In the genomic region with DNA sequence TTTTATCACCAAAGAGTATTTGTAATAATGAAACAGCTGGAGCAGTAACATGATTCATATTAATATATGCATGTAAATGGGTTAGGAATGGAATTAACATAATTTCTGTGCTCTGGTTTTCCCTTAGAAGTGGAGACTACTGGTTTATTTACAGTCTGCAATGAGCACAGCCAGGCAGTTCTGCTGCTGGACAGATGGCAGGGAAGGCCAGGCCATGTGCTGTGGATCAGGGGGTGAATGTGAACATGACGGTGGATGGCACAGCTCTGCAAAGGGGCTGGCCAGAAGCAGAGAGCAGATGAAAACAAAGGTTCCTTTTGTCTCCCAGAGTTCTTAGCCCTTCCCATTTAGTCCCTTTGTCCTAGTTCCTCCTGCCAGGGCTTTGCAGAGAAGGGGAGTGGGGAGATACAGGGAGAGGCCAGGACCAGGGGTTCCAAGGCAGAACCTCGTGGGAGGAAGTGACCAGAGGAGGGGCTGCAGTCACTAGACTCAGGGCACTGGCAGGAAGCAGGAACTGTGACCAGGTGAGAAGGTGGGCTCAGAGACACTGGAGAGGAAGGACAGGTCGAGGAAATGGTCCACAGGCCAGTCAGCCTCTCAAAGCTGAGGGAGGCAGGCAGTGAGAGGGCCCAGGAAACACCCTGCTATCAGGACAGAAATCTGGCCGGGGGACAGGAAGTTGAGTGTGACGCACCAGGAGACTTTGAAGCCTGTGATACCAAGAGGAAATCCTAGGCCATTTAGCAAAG, we compare ENCODE assay signal across 9 cellular contexts.
DNase-seq lines count a peak whose midpoint lies in the region; ATAC-seq and TF ChIP-seq lines count a peak whose summit lies in the region.
"Had no signal": no experiment of that assay in that cellular context is flagged by ENCODE, and none has a peak within 500 bp of the region (broad histone marks: within the 10 kb centered on the region; RNA-seq: fewer than 3 reads in every experiment).

No MANE protein-coding gene starts in this region.

- H3K4me1 ChIP-seq in breast epithelium: no peaks in the 10 kb centered on the region
- H3K4me1 ChIP-seq in Caco-2: no peaks in the 10 kb centered on the region

- H3K27me3 Mint-ChIP-seq in MCF 10A (ENCODE audit: insufficient read depth, unreplicated experiment): no peaks in the 10 kb centered on the region
- no peaks in the 10 kb centered on the region for H3K27me3 Mint-ChIP-seq in Caco-2 (ENCODE audit: insufficient read depth, unreplicated experiment)

- H3K36me3 ChIP-seq in breast epithelium: no peaks in the 10 kb centered on the region
- no peaks in the 10 kb centered on the region for H3K36me3 ChIP-seq in Caco-2 (ENCODE audit: control insufficient read depth, insufficient read depth, low read length)

- DNase-seq in breast epithelium (ENCODE audit: low spot score in 2 of 2): peak in 1 of 2 donors; percentile 32
- no peak for DNase-seq in MCF 10A (ENCODE audit: unreplicated experiment)
- peak; percentile 16 for DNase-seq in SW480 (ENCODE audit: low spot score)
- peak; percentile 79 to 95 for DNase-seq in hippocampal formation (lab: John Stamatoyannopoulos, UW)
- DNase-seq in superior temporal gyrus (ENCODE audit: extremely low spot score): peak; percentile 91
- no peak for DNase-seq in glomerular visceral epithelial cell (ENCODE audit: extremely low spot score)
- no peak for DNase-seq in Caco-2
- DNase-seq: CD8-positive, alpha-beta T cell had no signal

- no peaks in the 10 kb centered on the region for H3K9me3 Mint-ChIP-seq in MCF 10A (ENCODE audit: unreplicated experiment)
- H3K9me3 Mint-ChIP-seq in Caco-2 (ENCODE audit: unreplicated experiment): no peaks in the 10 kb centered on the region
- H3K9me3 Mint-ChIP-seq: CD8-positive, alpha-beta T cell had no signal

- H3K4me1 Mint-ChIP-seq in MCF 10A (ENCODE audit: insufficient read depth, unreplicated experiment) (peaks cover 10% of the 10 kb centered on the region), Caco-2 (ENCODE audit: low read depth, unreplicated experiment) (no peaks in the 10 kb centered on the region)

- H3K4me3 Mint-ChIP-seq in MCF 10A (ENCODE audit: unreplicated experiment) (no peak overlapping the region), Caco-2 (ENCODE audit: unreplicated experiment) (no peak overlapping the region)
- H3K4me3 Mint-ChIP-seq: CD8-positive, alpha-beta T cell had no signal

- intact Hi-C loops in breast epithelium (cut with DNase I; ENCODE audit: low total_unique reads): no loop called here
- intact Hi-C loops in MCF 10A (cut with micrococcal nuclease): no loop called here
- intact Hi-C loops in Caco-2 (cut with micrococcal nuclease; ENCODE audit: unreplicated experiment): no loop called here

- no TSS peak for BruUV-seq in MCF 10A (replicated peaks; lab: Mats Ljungman, UMichigan)
- no TSS peak for BruUV-seq in Caco-2 (replicated peaks; lab: Mats Ljungman, UMichigan)

- CTCF ChIA-PET in MCF 10A (lab: Yijun Ruan, JAX): interaction anchor here (1.5 kb wide), 1 partner anchor 13 kb away, joined by 6 read pairs; no protein-coding TSS in a partner anchor
- CTCF ChIA-PET in Caco-2 (lab: Charles Lee): no interaction called here

- H3K9me3 ChIP-seq in breast epithelium (no peaks in the 10 kb centered on the region), Caco-2 (no peaks in the 10 kb centered on the region)

- no peak overlapping the region for H3K4me3 ChIP-seq in breast epithelium
- no peak overlapping the region for H3K4me3 ChIP-seq in Caco-2 (ENCODE audit: low read depth, low read length)

- no peaks in the 10 kb centered on the region for H3K36me3 Mint-ChIP-seq in MCF 10A (ENCODE audit: insufficient read depth, unreplicated experiment)
- H3K36me3 Mint-ChIP-seq in Caco-2 (ENCODE audit: insufficient read depth, unreplicated experiment): no peaks in the 10 kb centered on the region
- H3K36me3 Mint-ChIP-seq: CD8-positive, alpha-beta T cell had no signal

- TF ChIP-seq POLR2A in breast epithelium (IDR thresholded peaks at IDR 0.05): no peak

- ATAC-seq in HG03097 (IDR thresholded peaks at IDR 0.05; ENCODE audit: low FRiP score, unreplicated experiment): no peak
- ATAC-seq: CD8-positive, alpha-beta T cell had no signal

- POLR2A ChIA-PET in MCF 10A (lab: Yijun Ruan, JAX): interaction anchor here (0.7 to 2.0 kb wide), 3 partner anchors 9 to 63 kb away, joined by 3 to 6 read pairs (median 3); no protein-coding TSS in a partner anchor
- POLR2A ChIA-PET in Caco-2 (lab: Charles Lee): no interaction called here

- TF ChIP-seq CTCF in breast epithelium (IDR thresholded peaks at IDR 0.05): no peak
- TF ChIP-seq CTCF in MCF 10A (IDR thresholded peaks at IDR 0.05; ENCODE audit: unreplicated experiment): no peak
- TF ChIP-seq CTCF in Caco-2 (IDR thresholded peaks at IDR 0.05; ENCODE audit: insufficient read depth in 1 of 2, low read depth in 1 of 2, low read length in 1 of 2, severe bottlenecking in 1 of 2, unreplicated experiment in 1 of 2): no peak

- H3K27me3 ChIP-seq in breast epithelium (no peaks in the 10 kb centered on the region), Caco-2 (replicated peaks; ENCODE audit: control insufficient read depth, insufficient read depth, low read length) (no peaks in the 10 kb centered on the region)

- H3K27ac ChIP-seq in breast epithelium: peak overlapping the region; percentile 53 to 68

- no peak overlapping the region for H3K27ac Mint-ChIP-seq in MCF 10A (ENCODE audit: low read depth, unreplicated experiment)
- no peak overlapping the region for H3K27ac Mint-ChIP-seq in Caco-2 (ENCODE audit: unreplicated experiment)
- H3K27ac Mint-ChIP-seq: CD8-positive, alpha-beta T cell had no signal

Comparison
In these comparisons a context has a peak if more than half of its experiments do, and no peak if none do; other contexts are left out.
1. DNase-seq: peak in SW480 (single experiment), hippocampal formation (2 of 2) and superior temporal gyrus (single experiment); none in MCF 10A (single experiment), glomerular visceral epithelial cell (single experiment) and Caco-2 (0 of 2).